17 cellular contexts compared by ENCODE assay signal in genomic region chr1:64472805-64473204, GRCh38. TPM values are rescaled to one million over a fixed set of nuclear protein-coding genes. Genes with fewer than 3 reads are reported as not detected.
A peak's percentile ranks its signal among the peaks of the same experiment; 100 is the strongest.
DNase-seq lines count a peak whose midpoint lies in the region; ATAC-seq and TF ChIP-seq lines count a peak whose summit lies in the region.
"Had no signal": no experiment of that assay in that cellular context is flagged by ENCODE, and none has a peak within 500 bp of the region (broad histone marks: within the 10 kb centered on the region; RNA-seq: fewer than 3 reads in every experiment).

No MANE protein-coding gene starts in this region.

- no peaks in the 10 kb centered on the region for H3K9me2 ChIP-seq in neural cell (ENCODE audit: insufficient read depth, low read length)

- CTCF ChIA-PET in activated naive CD4-positive, alpha-beta T cell treated with anti-CD3 and anti-CD28 coated beads for 36 hours (lab: Charles Lee) = no interaction called here

- TF ChIP-seq EP300 in neural cell (conservative IDR thresholded peaks at IDR 0.05; ENCODE audit: poor library complexity, severe bottlenecking) (no peak), gastroesophageal sphincter (IDR thresholded peaks at IDR 0.05) (no peak)

- no peak for ATAC-seq in gastroesophageal sphincter
- ATAC-seq: activated T-cell treated with anti-CD3 and anti-CD28 coated beads, Interleukin-2, amount 50 U/mL, for 4 hours; HCT116; heart right ventricle; T-helper 17 cell had no signal

- H3K4me3 Mint-ChIP-seq in activated naive CD4-positive, alpha-beta T cell treated with anti-CD3 and anti-CD28 coated beads for 36 hours = no peak overlapping the region
- no peak overlapping the region for H3K4me3 Mint-ChIP-seq in activated T-cell treated with anti-CD3 and anti-CD28 coated beads, Interleukin-2, amount 50 U/mL, for 24 hours
- H3K4me3 Mint-ChIP-seq: activated T-cell treated with anti-CD3 and anti-CD28 coated beads, Interleukin-2, amount 50 U/mL, for 4 hours; memory B cell had no signal

- no peak overlapping the region for H3K27ac Mint-ChIP-seq in activated naive CD4-positive, alpha-beta T cell treated with anti-CD3 and anti-CD28 coated beads for 36 hours
- H3K27ac Mint-ChIP-seq in activated T-cell treated with anti-CD3 and anti-CD28 coated beads, Interleukin-2, amount 50 U/mL, for 24 hours = no peak overlapping the region
- H3K27ac Mint-ChIP-seq: memory B cell, T-helper 17 cell had no signal

- H3K27me3 Mint-ChIP-seq in activated naive CD4-positive, alpha-beta T cell treated with anti-CD3 and anti-CD28 coated beads for 36 hours (ENCODE audit: low read depth) = peaks cover 23% of the 10 kb centered on the region
- peaks cover 42% of the 10 kb centered on the region for H3K27me3 Mint-ChIP-seq in activated T-cell treated with anti-CD3 and anti-CD28 coated beads, Interleukin-2, amount 50 U/mL, for 24 hours

- intact Hi-C loops in activated naive CD4-positive, alpha-beta T cell treated with anti-CD3 and anti-CD28 coated beads for 36 hours (cut with micrococcal nuclease) = loop anchor here (5.0 kb wide), 2 partner anchors 494 to 594 kb away; partner anchors contain the start of gene JAK1

- H3K36me3 ChIP-seq in H7 (replicated peaks; ENCODE audit: control insufficient read depth, insufficient read depth, low read length) = no peaks in the 10 kb centered on the region
- no peaks in the 10 kb centered on the region for H3K36me3 ChIP-seq in neural cell (ENCODE audit: insufficient read depth, low read length)
- H3K36me3 ChIP-seq in gastroesophageal sphincter = no peaks in the 10 kb centered on the region
- H3K36me3 ChIP-seq: heart right ventricle had no signal

- DNase-seq in H7 (peak; percentile 80), NCI-H2227 (lab: John Stamatoyannopoulos, UW; ENCODE audit: unreplicated experiment) (peak; percentile 43), foreskin fibroblast (no peak)
- DNase-seq in activated effector memory CD4-positive, alpha-beta T cell treated with anti-CD3 and anti-CD28 coated beads, Interleukin-2, amount 50 U/mL, for 16 hours = no peak
- DNase-seq in activated naive CD4-positive, alpha-beta T cell treated with anti-CD3 and anti-CD28 coated beads for 36 hours = no peak
- DNase-seq in activated T-cell treated with anti-CD3 and anti-CD28 coated beads, Interleukin-2, amount 50 U/mL, for 24 hours = no peak
- DNase-seq: activated CD4-positive, alpha-beta T cell treated with anti-CD3 and anti-CD28 coated beads for 48 hours; activated T-cell treated with anti-CD3 and anti-CD28 coated beads, Interleukin-2, amount 50 U/mL, for 4 hours; heart right ventricle; NCI-H524; RPMI8226; T-helper 17 cell had no signal

- H4K20me1 ChIP-seq in neural cell (ENCODE audit: insufficient read depth) = no peaks in the 10 kb centered on the region

- TF ChIP-seq POLR2A in gastroesophageal sphincter (IDR thresholded peaks at IDR 0.05) = no peak

- TF ChIP-seq CTCF in foreskin fibroblast (IDR thresholded peaks at IDR 0.05; ENCODE audit: low read depth, low read length) = no peak
- TF ChIP-seq CTCF in neural cell (IDR thresholded peaks at IDR 0.05; ENCODE audit: poor library complexity, severe bottlenecking) = no peak
- TF ChIP-seq CTCF in gastroesophageal sphincter (IDR thresholded peaks at IDR 0.05) = no peak

- peaks cover 4 to 75% (median 4%) of the 10 kb centered on the region in 3 donors for H3K4me1 ChIP-seq in gastroesophageal sphincter
- H3K4me1 ChIP-seq: parathyroid adenoma had no signal

- no peak overlapping the region for H2AFZ ChIP-seq in neural cell (ENCODE audit: low read depth, low read length)

- H3K27me3 ChIP-seq in H7 (ENCODE audit: control insufficient read depth, insufficient read depth, low read length) (peaks cover 17% of the 10 kb centered on the region), neural cell (ENCODE audit: insufficient read depth, low read depth, low read length) (no peaks in the 10 kb centered on the region), gastroesophageal sphincter (peaks cover 10% of the 10 kb centered on the region)

- peak overlapping the region; percentile 87 for H3K4me2 ChIP-seq in neural cell (ENCODE audit: low read length)

- H3K36me3 Mint-ChIP-seq in activated naive CD4-positive, alpha-beta T cell treated with anti-CD3 and anti-CD28 coated beads for 36 hours (ENCODE audit: low read depth) = no peaks in the 10 kb centered on the region
- no peaks in the 10 kb centered on the region for H3K36me3 Mint-ChIP-seq in activated T-cell treated with anti-CD3 and anti-CD28 coated beads, Interleukin-2, amount 50 U/mL, for 24 hours (ENCODE audit: low read depth)
- H3K36me3 Mint-ChIP-seq: memory B cell had no signal

- H3F3A ChIP-seq in neural cell (ENCODE audit: insufficient read depth, low read length, poor library complexity, severe bottlenecking) = peaks cover 5% of the 10 kb centered on the region

- H3K4me1 Mint-ChIP-seq in activated naive CD4-positive, alpha-beta T cell treated with anti-CD3 and anti-CD28 coated beads for 36 hours (ENCODE audit: low read depth) = peaks cover 26% of the 10 kb centered on the region
- H3K4me1 Mint-ChIP-seq in activated T-cell treated with anti-CD3 and anti-CD28 coated beads, Interleukin-2, amount 50 U/mL, for 24 hours (ENCODE audit: low read depth) = peaks cover 31% of the 10 kb centered on the region

- H3K9me3 Mint-ChIP-seq in activated naive CD4-positive, alpha-beta T cell treated with anti-CD3 and anti-CD28 coated beads for 36 hours = no peaks in the 10 kb centered on the region
- no peaks in the 10 kb centered on the region for H3K9me3 Mint-ChIP-seq in activated T-cell treated with anti-CD3 and anti-CD28 coated beads, Interleukin-2, amount 50 U/mL, for 24 hours
- H3K9me3 Mint-ChIP-seq: activated T-cell treated with anti-CD3 and anti-CD28 coated beads, Interleukin-2, amount 50 U/mL, for 4 hours; memory B cell had no signal

- no peak for TF ChIP-seq RAD21 in neural cell (conservative IDR thresholded peaks at IDR 0.05)

- H3K27ac ChIP-seq in neural cell (ENCODE audit: low read length) (no peak overlapping the region), gastroesophageal sphincter (no peak overlapping the region)

- peaks cover 37% of the 10 kb centered on the region for H3K79me2 ChIP-seq in neural cell (replicated peaks; ENCODE audit: insufficient read depth, low read length)

- H3K9me3 ChIP-seq in neural cell (ENCODE audit: low read length) = no peaks in the 10 kb centered on the region
- no peaks in the 10 kb centered on the region for H3K9me3 ChIP-seq in gastroesophageal sphincter
- H3K9me3 ChIP-seq: heart right ventricle had no signal

- H3K9ac ChIP-seq in neural cell (ENCODE audit: low read length) = peak overlapping the region; percentile 69
- H3K9ac ChIP-seq: parathyroid adenoma had no signal

- WGBS in gastroesophageal sphincter (ENCODE audit: low coverage in 1 of 2), 2 donors = 86 to 100% methylated on average over 3 to 4 of the region's 5 CpGs

- H3K4me3 ChIP-seq in H7 (ENCODE audit: insufficient read depth, low read depth, low read length) = peak overlapping the region; percentile 88
- peak overlapping the region; percentile 84 to 89 for H3K4me3 ChIP-seq in foreskin fibroblast (ENCODE audit: low read depth in 1 of 2, low read length in 2 of 2)
- H3K4me3 ChIP-seq in neural cell (ENCODE audit: low read length) = peak overlapping the region; percentile 88
- H3K4me3 ChIP-seq in gastroesophageal sphincter = peak overlapping the region in 1 of 2 donors; percentile 80

TF ChIP-seq in neural cell, 6 proteins besides CTCF, POLR2A, EP300 and RAD21:
- TF ChIP-seq EZH2 (IDR thresholded peaks at IDR 0.05; ENCODE audit: borderline replicate concordance, insufficient read depth, low read length, poor library complexity, severe bottlenecking) (no peak), TAF1 (IDR thresholded peaks at IDR 0.05; ENCODE audit: low read depth) (no peak), POLR2AphosphoS5 (IDR thresholded peaks at IDR 0.05) (no peak), REST (IDR thresholded peaks at IDR 0.05; ENCODE audit: borderline replicate concordance) (no peak), SMC3 (conservative IDR thresholded peaks at IDR 0.05; ENCODE audit: poor library complexity) (no peak), MXI1 (conservative IDR thresholded peaks at IDR 0.05; ENCODE audit: poor library complexity, severe bottlenecking) (no peak)

RNA-seq across cellular contexts. Expression of gene CACHD1, which starts 2.9 kb away (rescaled TPM):
- 53.5 and 69.7 TPM in 2 replicates for total RNA-seq in H7 (2014; rRNA removed; shearing (Covaris generic))
- polyA plus RNA-seq in neural cell = 11.1 and 12.7 TPM in 2 replicates
- polyA minus RNA-seq in neural cell = 24.8 and 31.3 TPM in 2 replicates
- 10 to 100 TPM in 2 of 4 donors, 1 to 10 TPM in 2; 7.7 to 20.1 (median 9.8) TPM for total RNA-seq in gastroesophageal sphincter
- total RNA-seq in activated naive CD4-positive, alpha-beta T cell treated with anti-CD3 and anti-CD28 coated beads for 36 hours = 1 to 10 TPM; 2.6 to 2.9 TPM

Comparison
In these comparisons a context has a peak if more than half of its experiments do, and no peak if none do; other contexts are left out.
1. DNase-seq: peak in H7 (single experiment) and NCI-H2227 (single experiment); none in foreskin fibroblast (0 of 2), activated effector memory CD4-positive, alpha-beta T cell treated with anti-CD3 and anti-CD28 coated beads, Interleukin-2, amount 50 U/mL, for 16 hours (single experiment), activated naive CD4-positive, alpha-beta T cell treated with anti-CD3 and anti-CD28 coated beads for 36 hours (single experiment) and activated T-cell treated with anti-CD3 and anti-CD28 coated beads, Interleukin-2, amount 50 U/mL, for 24 hours (single experiment).